ENCODE assay signal across 1 cellular context in the genomic region with DNA sequence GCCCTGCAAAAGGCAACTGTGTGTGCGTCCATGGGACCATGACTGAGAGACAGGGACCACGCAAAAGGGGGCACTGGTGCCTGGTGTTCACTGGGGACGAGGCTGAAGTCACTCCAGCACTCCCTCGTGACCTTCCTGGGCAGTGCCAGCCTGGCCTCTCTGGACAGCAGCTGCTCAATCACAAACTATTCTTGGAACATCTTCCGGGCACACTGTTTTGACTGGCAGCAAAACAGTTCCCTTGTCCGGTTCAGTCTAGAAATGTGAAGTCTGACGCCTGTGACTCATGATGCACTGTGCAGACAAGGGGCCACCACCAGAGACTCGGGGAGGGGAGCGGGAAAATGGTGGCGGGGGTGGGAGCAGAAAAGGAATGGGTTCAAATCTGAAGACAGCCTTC.
A peak's percentile ranks its signal among the peaks of the same experiment; 100 is the strongest.
TF ChIP-seq lines count a peak whose summit lies in the region.

No MANE protein-coding gene starts in this region.

TF ChIP-seq in endothelial cell of umbilical vein, 7 proteins besides CTCF, POLR2A, EP300 and RAD21 (continued from another document):
- TF ChIP-seq FOS (IDR thresholded peaks at IDR 0.05; ENCODE audit: borderline replicate concordance, insufficient read depth, low read length) (peak; percentile 86), MYC (IDR thresholded peaks at IDR 0.05; ENCODE audit: low read depth, low read length) (peak; percentile 70), POLR2AphosphoS5 (IDR thresholded peaks at IDR 0.05; ENCODE audit: insufficient read depth, low read depth, low read length) (peak; percentile 92), GATA2 (IDR thresholded peaks at IDR 0.05; ENCODE audit: insufficient read depth, insufficient read length, low read depth, low read length) (peak; percentile 77)
TF ChIP-seq in endothelial cell of umbilical vein: peak in this region for 6.
